ENCODE assay signal across 8 cellular contexts in genomic region chr9:108072740-108073139, GRCh38.
"Had no signal": no experiment of that assay in that cellular context is flagged by ENCODE, and none has a peak within 500 bp of the region (broad histone marks: within the 10 kb centered on the region; RNA-seq: fewer than 3 reads in every experiment).

No MANE protein-coding gene starts in this region.

- H3K9me3 ChIP-seq: HAP-1 had no signal

- H2AFZ ChIP-seq: GM23248 had no signal

- H3K4me1 ChIP-seq: HAP-1 had no signal

- H3K36me3 ChIP-seq: HAP-1 had no signal

- FAIRE-seq: HepG2 had no signal

- H3K9ac ChIP-seq: GM23248 had no signal

- H3K27ac ChIP-seq: GM23248 had no signal

- ATAC-seq: HCT116, HepG2 had no signal

- DNase-seq: GM23248, GOT3, H7, HFFc6, KG1 had no signal

- H3K4me3 ChIP-seq: GM23248, HAP-1 had no signal
